ENCODE assay signal across 6 cellular contexts in genomic region chr5:109575506-109575905, GRCh38.
"Had no signal": no experiment of that assay in that cellular context is flagged by ENCODE, and none has a peak within 500 bp of the region (broad histone marks: within the 10 kb centered on the region; RNA-seq: fewer than 3 reads in every experiment).

No MANE protein-coding gene starts in this region.

- FAIRE-seq: HTR-8/SVneo had no signal

- H3K9ac ChIP-seq: KMS-11 had no signal

- H3K4me2 ChIP-seq: KMS-11 had no signal

- H3K27ac ChIP-seq: HL-60, KMS-11 had no signal

- DNase-seq: IMR-90, KBM-7, KG1 had no signal
